In the genomic region with DNA sequence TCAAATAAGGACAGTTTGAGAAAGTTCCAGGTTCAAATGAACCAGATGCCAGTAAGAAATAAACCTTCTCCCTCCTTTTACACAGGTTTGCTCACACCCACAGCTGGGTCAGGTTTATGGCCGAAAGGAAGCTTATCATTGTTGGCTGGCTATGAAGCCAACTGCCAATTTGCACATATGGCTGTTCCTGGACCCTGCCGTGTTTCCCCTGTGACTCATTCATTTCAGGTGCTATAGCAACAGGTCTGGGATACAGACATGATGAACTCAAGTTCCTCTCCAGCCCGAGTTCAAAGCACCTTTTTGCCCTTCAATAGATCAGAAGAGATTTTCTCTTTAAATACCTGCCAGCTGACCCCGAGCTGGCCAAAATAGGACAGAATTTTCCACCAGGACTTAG, we compare ENCODE assay signal across 19 cellular contexts.
DNase-seq lines count a peak whose midpoint lies in the region; ATAC-seq and TF ChIP-seq lines count a peak whose summit lies in the region.
"Had no signal": no experiment of that assay in that cellular context is flagged by ENCODE, and none has a peak within 500 bp of the region (broad histone marks: within the 10 kb centered on the region; RNA-seq: fewer than 3 reads in every experiment).

No MANE protein-coding gene starts in this region.

- intact Hi-C loops in CD8-positive, alpha-beta T cell (cut with DNase I, micrococcal nuclease) = no loop called here

- DNase-seq in DMS153 (lab: John Stamatoyannopoulos, UW) (peak; percentile 81), H4 (ENCODE audit: low spot score) (peak; percentile 7), NCI-H2171 (lab: John Stamatoyannopoulos, UW) (peak; percentile 5), epithelial cell of prostate (ENCODE audit: low read depth, low spot score) (peak; percentile 22)
- DNase-seq in CD8-positive, alpha-beta T cell = no peak
- DNase-seq: activated CD4-positive, CD25-positive, alpha-beta regulatory T cell; activated naive CD8-positive, alpha-beta T cell treated with anti-CD3 and anti-CD28 coated beads, Interleukin-2, amount 10 ng/mL, durations not matched to agents 7 days and 5 days; MG63; NCI-H446; Peyer's patch; right lobe of liver; uterus had no signal

- H3K4me3 Mint-ChIP-seq in CD8-positive, alpha-beta T cell = no peak overlapping the region
- H3K4me3 Mint-ChIP-seq: activated naive CD8-positive, alpha-beta T cell treated with anti-CD3 and anti-CD28 coated beads, Interleukin-2, amount 10 ng/mL, durations not matched to agents 7 days and 5 days; neural progenitor cell; stimulated activated memory B cell treated with anti-CD40 and anti-IgM and Interleukin-4, amounts not matched to agents 10 μg/mL and 1 μg/mL and 100 μg/mL, for 72 hours had no signal

- ATAC-seq in GM18498 (IDR thresholded peaks at IDR 0.05; ENCODE audit: unreplicated experiment) (no peak), GM18517 (IDR thresholded peaks at IDR 0.05; ENCODE audit: unreplicated experiment) (no peak), GM21723 (IDR thresholded peaks at IDR 0.05; ENCODE audit: unreplicated experiment) (no peak)
- ATAC-seq in CD8-positive, alpha-beta T cell = no peak
- ATAC-seq: stimulated activated memory B cell treated with anti-CD40 and anti-IgM and Interleukin-4, amounts not matched to agents 10 μg/mL and 1 μg/mL and 100 μg/mL, for 72 hours had no signal

- peaks cover 8% of the 10 kb centered on the region for H3K27me3 Mint-ChIP-seq in CD8-positive, alpha-beta T cell (ENCODE audit: low read depth)

- H3K4me3 ChIP-seq in CD8-positive, alpha-beta T cell (ENCODE audit: low read depth, low read length) = no peak overlapping the region
- H3K4me3 ChIP-seq: esophagus muscularis mucosa, MG63, neural progenitor cell, Peyer's patch, right lobe of liver, uterus had no signal

- H3K27me3 ChIP-seq in CD8-positive, alpha-beta T cell (ENCODE audit: insufficient read depth, low read length) = no peaks in the 10 kb centered on the region
- H3K27me3 ChIP-seq: esophagus muscularis mucosa, MG63, neural progenitor cell, Peyer's patch, right lobe of liver, uterus had no signal

- H3K36me3 Mint-ChIP-seq in CD8-positive, alpha-beta T cell = no peaks in the 10 kb centered on the region
- H3K36me3 Mint-ChIP-seq: activated naive CD8-positive, alpha-beta T cell treated with anti-CD3 and anti-CD28 coated beads, Interleukin-2, amount 10 ng/mL, durations not matched to agents 7 days and 5 days; neural progenitor cell; stimulated activated memory B cell treated with anti-CD40 and anti-IgM and Interleukin-4, amounts not matched to agents 10 μg/mL and 1 μg/mL and 100 μg/mL, for 72 hours had no signal

- no peaks in the 10 kb centered on the region for H3K9me3 ChIP-seq in CD8-positive, alpha-beta T cell (ENCODE audit: low read length)
- H3K9me3 ChIP-seq: esophagus muscularis mucosa, MG63, Peyer's patch, right lobe of liver, uterus had no signal

- no peak overlapping the region for H3K27ac ChIP-seq in epithelial cell of prostate
- H3K27ac ChIP-seq in CD8-positive, alpha-beta T cell (ENCODE audit: low read depth, low read length) = no peak overlapping the region
- H3K27ac ChIP-seq: esophagus muscularis mucosa, HL-60, neural progenitor cell, Peyer's patch, right lobe of liver, uterus had no signal

- POLR2A ChIA-PET in CD8-positive, alpha-beta T cell (lab: Charles Lee) = no interaction called here

- TF ChIP-seq CTCF in CD8-positive, alpha-beta T cell (IDR thresholded peaks at IDR 0.05) = no peak

- H3K36me3 ChIP-seq in CD8-positive, alpha-beta T cell (ENCODE audit: insufficient read depth, low read length) = no peaks in the 10 kb centered on the region
- H3K36me3 ChIP-seq: esophagus muscularis mucosa, MG63, neural progenitor cell, Peyer's patch, right lobe of liver, uterus had no signal

- no peak overlapping the region for H3K27ac Mint-ChIP-seq in CD8-positive, alpha-beta T cell
- H3K27ac Mint-ChIP-seq: activated naive CD8-positive, alpha-beta T cell treated with anti-CD3 and anti-CD28 coated beads, Interleukin-2, amount 10 ng/mL, durations not matched to agents 7 days and 5 days; neural progenitor cell; stimulated activated memory B cell treated with anti-CD40 and anti-IgM and Interleukin-4, amounts not matched to agents 10 μg/mL and 1 μg/mL and 100 μg/mL, for 72 hours had no signal

- H3K4me1 Mint-ChIP-seq in CD8-positive, alpha-beta T cell (ENCODE audit: low read depth) = no peaks in the 10 kb centered on the region
- H3K4me1 Mint-ChIP-seq: activated naive CD8-positive, alpha-beta T cell treated with anti-CD3 and anti-CD28 coated beads, Interleukin-2, amount 10 ng/mL, durations not matched to agents 7 days and 5 days; stimulated activated memory B cell treated with anti-CD40 and anti-IgM and Interleukin-4, amounts not matched to agents 10 μg/mL and 1 μg/mL and 100 μg/mL, for 72 hours had no signal

- CTCF ChIA-PET in CD8-positive, alpha-beta T cell (lab: Charles Lee) = no interaction called here

- H3K9me3 Mint-ChIP-seq in CD8-positive, alpha-beta T cell = no peaks in the 10 kb centered on the region
- H3K9me3 Mint-ChIP-seq: activated naive CD8-positive, alpha-beta T cell treated with anti-CD3 and anti-CD28 coated beads, Interleukin-2, amount 10 ng/mL, durations not matched to agents 7 days and 5 days; stimulated activated memory B cell treated with anti-CD40 and anti-IgM and Interleukin-4, amounts not matched to agents 10 μg/mL and 1 μg/mL and 100 μg/mL, for 72 hours had no signal

- no peaks in the 10 kb centered on the region for H3K4me1 ChIP-seq in CD8-positive, alpha-beta T cell (ENCODE audit: insufficient read depth, low read length)
- H3K4me1 ChIP-seq: esophagus muscularis mucosa, Peyer's patch, right lobe of liver, uterus had no signal

Comparison
In these comparisons a context has a peak if more than half of its experiments do, and no peak if none do; other contexts are left out.
1. DNase-seq: peak in DMS153 (single experiment), H4 (single experiment), NCI-H2171 (single experiment) and epithelial cell of prostate (single experiment); none in CD8-positive, alpha-beta T cell (0 of 7).